ENCODE assay signal across 5 cellular contexts in the genomic region with DNA sequence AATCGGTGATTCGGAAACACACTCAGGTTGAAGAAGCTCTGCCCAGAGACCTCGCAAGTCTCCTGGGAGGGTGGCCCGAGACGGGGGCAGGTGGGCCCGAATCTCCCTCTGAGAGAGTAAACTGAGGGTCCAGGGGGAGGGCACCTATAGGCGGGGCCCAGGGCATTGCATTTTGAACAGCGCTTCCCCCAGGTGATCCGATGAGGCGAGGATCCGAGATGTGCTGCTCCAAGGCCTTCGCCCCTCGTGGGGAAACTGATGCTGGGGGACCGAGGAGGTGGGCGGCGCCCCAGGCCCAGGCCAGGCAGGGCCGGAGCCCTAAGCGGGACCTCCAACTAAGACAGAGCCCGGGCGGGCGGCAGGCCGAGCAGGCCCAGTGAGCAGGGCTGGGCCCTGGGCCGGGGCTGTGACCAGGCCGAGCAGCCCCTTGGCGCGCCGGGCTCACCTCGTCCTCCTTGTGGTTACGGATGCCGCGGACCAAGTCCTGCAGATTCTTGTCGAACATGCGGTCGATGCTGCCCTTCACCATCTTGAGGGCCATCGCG. TPM values are rescaled to one million over a fixed set of nuclear protein-coding genes. Genes with fewer than 3 reads are reported as not detected.
DNase-seq lines count a peak whose midpoint lies in the region; ATAC-seq and TF ChIP-seq lines count a peak whose summit lies in the region.

No MANE protein-coding gene starts in this region.

- peak; percentile 15 for ATAC-seq in GM21737 (IDR thresholded peaks at IDR 0.05; ENCODE audit: unreplicated experiment)
- no peak for ATAC-seq in stimulated activated naive CD8-positive, alpha-beta T cell treated with anti-CD3 and anti-CD28 coated beads, Interleukin-15, Interleukin-2, amounts not matched to agents 100 U/mL and 50 U/mL, for 24 hours

- H4K20me1 ChIP-seq in PC-9 (ENCODE audit: insufficient read depth) = peaks cover 38% of the 10 kb centered on the region

- H3K4me3 ChIP-seq in PC-9 (peak overlapping the region; percentile 83), fibroblast of pulmonary artery (replicated peaks; ENCODE audit: low read depth, low read length) (peak overlapping the region; percentile 91)

- H3K9me3 ChIP-seq in PC-9 (ENCODE audit: insufficient read depth, low read depth) = no peaks in the 10 kb centered on the region

- H3K9me2 ChIP-seq in PC-9 (ENCODE audit: insufficient read depth) = no peaks in the 10 kb centered on the region

- CTCF ChIA-PET in PC-9 (lab: Charles Lee) = interaction anchor here (0.5 to 1.0 kb wide), 3 partner anchors 35 to 165 kb away, joined by 3 to 4 read pairs (median 4); no protein-coding TSS in a partner anchor

- TF ChIP-seq CTCF in PC-9 (conservative IDR thresholded peaks at IDR 0.05) = no peak
- no peak for TF ChIP-seq CTCF in fibroblast of pulmonary artery (IDR thresholded peaks at IDR 0.05; ENCODE audit: low read length, missing control alignments)

- peaks cover 43% of the 10 kb centered on the region for H3K4me1 ChIP-seq in PC-9 (replicated peaks; ENCODE audit: insufficient read depth)

- DNase-seq in PC-9 (peak in 1 of 2 experiments; percentile 17), fibroblast of pulmonary artery (ENCODE audit: low read depth) (no peak), HT-29 (ENCODE audit: low spot score) (no peak)
- DNase-seq in stimulated activated naive CD8-positive, alpha-beta T cell treated with anti-CD3 and anti-CD28 coated beads, Interleukin-15, Interleukin-2, amounts not matched to agents 100 U/mL and 50 U/mL, for 24 hours = peak; percentile 35

- intact Hi-C loops in PC-9 (cut with micrococcal nuclease; ENCODE audit: unreplicated experiment) = loop anchor here (10.0 kb wide), 4 partner anchors 56 to 474 kb away; a partner anchor contains a TSS

- POLR2A ChIA-PET in PC-9 (lab: Charles Lee; ENCODE audit: unreplicated experiment) = interaction anchor here (0.6 to 0.7 kb wide), 2 partner anchors 23 to 85 kb away, joined by 4 to 6 read pairs; no protein-coding TSS in a partner anchor

- H3K27me3 ChIP-seq in PC-9 (ENCODE audit: insufficient read depth, low read depth) = no peaks in the 10 kb centered on the region

- peak overlapping the region; percentile 53; the same call in 1 of the 2 replicates for H3K27ac ChIP-seq in PC-9

- no peaks in the 10 kb centered on the region for H3K36me3 ChIP-seq in PC-9 (ENCODE audit: low read depth)

- peaks cover 53% of the 10 kb centered on the region for H3K79me2 ChIP-seq in PC-9 (ENCODE audit: low read depth)

- H3K4me2 ChIP-seq in PC-9 = peak overlapping the region; percentile 94

- no peak overlapping the region for H2AFZ ChIP-seq in PC-9

- TSS peak; percentile 20 for BruUV-seq in PC-9 (replicated peaks; lab: Mats Ljungman, UMichigan)

- peaks cover 24% of the 10 kb centered on the region for H3F3A ChIP-seq in PC-9 (ENCODE audit: insufficient read depth, low read depth)

RNA-seq across cellular contexts. Expression of a gene that starts 0.5 kb away (rescaled TPM):
- total RNA-seq in PC-9 (2021) = 75.5 and 87.2 TPM in 2 replicates
- total RNA-seq in HT-29 (2014; rRNA removed; shearing (Covaris generic)) = 143 and 145 TPM in 2 replicates

RNA-seq across cellular contexts. Expression of a gene that starts 12.9 kb away (rescaled TPM):
- total RNA-seq in PC-9 (2021) = 16.0 and 23.9 TPM in 2 replicates
- total RNA-seq in HT-29 (2014; rRNA removed; shearing (Covaris generic)) = 12.9 and 19.5 TPM in 2 replicates

RNA-seq across cellular contexts. Expression of a gene that starts 54.2 kb away (rescaled TPM):
- total RNA-seq in PC-9 (2021) = 1.5 and 2.4 TPM in 2 replicates
- total RNA-seq in HT-29 (2014; rRNA removed; shearing (Covaris generic)) = 2.7 and 5.3 TPM in 2 replicates

RNA-seq across cellular contexts. Expression of a gene that starts 54.7 kb away (rescaled TPM):
- total RNA-seq in PC-9 (2021) = 22.8 and 28.9 TPM in 2 replicates
- 7.7 and 9.2 TPM in 2 replicates for total RNA-seq in HT-29 (2014; rRNA removed; shearing (Covaris generic))
